Comparison of ENCODE assay signal across 2 cellular contexts in the genomic region with DNA sequence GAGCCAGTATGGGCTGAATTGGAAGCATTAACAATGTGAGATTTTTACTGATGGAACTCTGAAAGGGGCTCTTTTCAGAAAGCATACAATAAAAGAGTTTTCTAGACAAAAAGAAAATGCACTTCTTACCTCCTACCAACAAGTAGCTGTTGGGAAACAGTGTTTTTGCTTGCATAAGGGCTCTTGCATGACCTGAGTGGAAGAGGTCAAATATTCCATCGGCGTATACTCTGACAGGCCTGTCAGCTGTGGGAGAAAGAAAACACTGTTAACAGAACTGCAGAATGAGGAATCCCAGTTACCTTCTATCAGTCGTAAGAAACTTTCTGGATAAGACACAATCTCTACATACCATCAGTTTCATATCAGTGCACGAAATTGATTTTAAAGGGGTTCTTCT.
TF ChIP-seq lines count a peak whose summit lies in the region.

No MANE protein-coding gene starts in this region.

TF ChIP-seq in GM12878, 131 proteins besides CTCF, POLR2A, EP300 and RAD21 (continued from another document):
- TF ChIP-seq, protein P1, sequence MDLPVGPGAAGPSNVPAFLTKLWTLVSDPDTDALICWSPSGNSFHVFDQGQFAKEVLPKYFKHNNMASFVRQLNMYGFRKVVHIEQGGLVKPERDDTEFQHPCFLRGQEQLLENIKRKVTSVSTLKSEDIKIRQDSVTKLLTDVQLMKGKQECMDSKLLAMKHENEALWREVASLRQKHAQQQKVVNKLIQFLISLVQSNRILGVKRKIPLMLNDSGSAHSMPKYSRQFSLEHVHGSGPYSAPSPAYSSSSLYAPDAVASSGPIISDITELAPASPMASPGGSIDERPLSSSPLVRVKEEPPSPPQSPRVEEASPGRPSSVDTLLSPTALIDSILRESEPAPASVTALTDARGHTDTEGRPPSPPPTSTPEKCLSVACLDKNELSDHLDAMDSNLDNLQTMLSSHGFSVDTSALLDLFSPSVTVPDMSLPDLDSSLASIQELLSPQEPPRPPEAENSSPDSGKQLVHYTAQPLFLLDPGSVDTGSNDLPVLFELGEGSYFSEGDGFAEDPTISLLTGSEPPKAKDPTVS (IDR thresholded peaks at IDR 0.05; ENCODE audit: low read depth, low read length) = no peak
- TF ChIP-seq WRNIP1 (IDR thresholded peaks at IDR 0.05; ENCODE audit: borderline replicate concordance, low read depth, low read length) (no peak), HDAC2 (IDR thresholded peaks at IDR 0.05) (no peak), RB1 (IDR thresholded peaks at IDR 0.05; ENCODE audit: borderline replicate concordance) (no peak)

TF ChIP-seq in HepG2, 621 proteins besides CTCF, POLR2A, EP300 and RAD21 (continued from another document):
- TF ChIP-seq, protein P2, sequence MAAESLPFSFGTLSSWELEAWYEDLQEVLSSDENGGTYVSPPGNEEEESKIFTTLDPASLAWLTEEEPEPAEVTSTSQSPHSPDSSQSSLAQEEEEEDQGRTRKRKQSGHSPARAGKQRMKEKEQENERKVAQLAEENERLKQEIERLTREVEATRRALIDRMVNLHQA (CRISPR knock-in tag; IDR thresholded peaks at IDR 0.05) = no peak
- TF ChIP-seq MAFF (IDR thresholded peaks at IDR 0.05; ENCODE audit: low read depth, low read length) (peak; percentile 15; the same call in 1 of the 2 replicates), GATA4 (IDR thresholded peaks at IDR 0.05; ENCODE audit: borderline replicate concordance, low read depth) (no peak), ZNF772 (CRISPR knock-in tag; IDR thresholded peaks at IDR 0.05) (no peak), TBX2 (CRISPR knock-in tag; IDR thresholded peaks at IDR 0.05; ENCODE audit: borderline replicate concordance) (no peak), ZNF367 (CRISPR knock-in tag; IDR thresholded peaks at IDR 0.05; ENCODE audit: borderline replicate concordance) (no peak), SSRP1 (CRISPR knock-in tag; IDR thresholded peaks at IDR 0.05) (no peak), HOXA7 (CRISPR knock-in tag; IDR thresholded peaks at IDR 0.05) (no peak), ZNF331 (CRISPR knock-in tag; IDR thresholded peaks at IDR 0.05) (no peak), ZNF317 (CRISPR knock-in tag; IDR thresholded peaks at IDR 0.05) (0 out of 2 replicates have a peak, but pooled peaks have one; percentile 55), PCBP1 (IDR thresholded peaks at IDR 0.05; ENCODE audit: borderline replicate concordance, low read depth, low read length) (no peak), ZSCAN9 (CRISPR knock-in tag; IDR thresholded peaks at IDR 0.05; ENCODE audit: borderline replicate concordance) (no peak), SCMH1 (CRISPR knock-in tag; IDR thresholded peaks at IDR 0.05; ENCODE audit: borderline replicate concordance) (no peak), TGIF2 (CRISPR knock-in tag; IDR thresholded peaks at IDR 0.05) (no peak), RARA (CRISPR knock-in tag; IDR thresholded peaks at IDR 0.05) (peak; percentile 42; the same call in 1 of the 2 replicates), NONO (IDR thresholded peaks at IDR 0.05) (no peak), NONO (CRISPR knock-in tag; conservative IDR thresholded peaks at IDR 0.05) (no peak), MZF1 (CRISPR knock-in tag; IDR thresholded peaks at IDR 0.05; ENCODE audit: borderline replicate concordance) (no peak), MAFK (conservative IDR thresholded peaks at IDR 0.05 in 1 of 2, IDR thresholded peaks at IDR 0.05 in 1 of 2; ENCODE audit: low read length in 2 of 2) (0 out of 4 replicates have a peak, but pooled peaks of 1 of the 2 experiments have one; percentile 0), CEBPB (IDR thresholded peaks at IDR 0.05; ENCODE audit: borderline replicate concordance, low read depth, low read length) (peak; percentile 73; the same call in 1 of the 2 replicates), SRY (CRISPR knock-in tag; IDR thresholded peaks at IDR 0.05) (no peak), ZNF839 (CRISPR knock-in tag; IDR thresholded peaks at IDR 0.05; ENCODE audit: borderline replicate concordance) (no peak), ZKSCAN5 (CRISPR knock-in tag; IDR thresholded peaks at IDR 0.05) (no peak), YEATS2 (CRISPR knock-in tag; IDR thresholded peaks at IDR 0.05; ENCODE audit: borderline replicate concordance) (no peak), SAP130 (CRISPR knock-in tag; IDR thresholded peaks at IDR 0.05; ENCODE audit: low read depth) (0 out of 2 replicates have a peak, but pooled peaks have one; percentile 28), ZNF180 (CRISPR knock-in tag; IDR thresholded peaks at IDR 0.05; ENCODE audit: borderline replicate concordance, low read depth) (no peak), NFKBIZ (CRISPR knock-in tag; IDR thresholded peaks at IDR 0.05) (no peak), NR2F6 (IDR thresholded peaks at IDR 0.05) (peak; percentile 63), NR2F6 (CRISPR knock-in tag; IDR thresholded peaks at IDR 0.05) (peak; percentile 49; the same call in 1 of the 2 replicates), RXRB (CRISPR knock-in tag; IDR thresholded peaks at IDR 0.05; ENCODE audit: borderline replicate concordance) (peak; percentile 40; the same call in 1 of the 2 replicates), ZFP41 (CRISPR knock-in tag; IDR thresholded peaks at IDR 0.05; ENCODE audit: borderline replicate concordance) (no peak), TCF7 (IDR thresholded peaks at IDR 0.05; ENCODE audit: low read depth) (no peak), PAF1 (CRISPR knock-in tag; IDR thresholded peaks at IDR 0.05) (no peak), MAFG (CRISPR knock-in tag; IDR thresholded peaks at IDR 0.05) (no peak), CCAR2 (optimal IDR thresholded peaks at IDR 0.05; ENCODE audit: low read depth, low read length) (no peak), PHF8 (CRISPR knock-in tag; IDR thresholded peaks at IDR 0.05) (no peak)
- TF ChIP-seq, protein P3, sequence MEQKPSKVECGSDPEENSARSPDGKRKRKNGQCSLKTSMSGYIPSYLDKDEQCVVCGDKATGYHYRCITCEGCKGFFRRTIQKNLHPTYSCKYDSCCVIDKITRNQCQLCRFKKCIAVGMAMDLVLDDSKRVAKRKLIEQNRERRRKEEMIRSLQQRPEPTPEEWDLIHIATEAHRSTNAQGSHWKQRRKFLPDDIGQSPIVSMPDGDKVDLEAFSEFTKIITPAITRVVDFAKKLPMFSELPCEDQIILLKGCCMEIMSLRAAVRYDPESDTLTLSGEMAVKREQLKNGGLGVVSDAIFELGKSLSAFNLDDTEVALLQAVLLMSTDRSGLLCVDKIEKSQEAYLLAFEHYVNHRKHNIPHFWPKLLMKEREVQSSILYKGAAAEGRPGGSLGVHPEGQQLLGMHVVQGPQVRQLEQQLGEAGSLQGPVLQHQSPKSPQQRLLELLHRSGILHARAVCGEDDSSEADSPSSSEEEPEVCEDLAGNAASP (CRISPR knock-in tag; IDR thresholded peaks at IDR 0.05; ENCODE audit: borderline replicate concordance) = peak; percentile 48; the same call in 1 of the 2 replicates
- TF ChIP-seq, protein P4, sequence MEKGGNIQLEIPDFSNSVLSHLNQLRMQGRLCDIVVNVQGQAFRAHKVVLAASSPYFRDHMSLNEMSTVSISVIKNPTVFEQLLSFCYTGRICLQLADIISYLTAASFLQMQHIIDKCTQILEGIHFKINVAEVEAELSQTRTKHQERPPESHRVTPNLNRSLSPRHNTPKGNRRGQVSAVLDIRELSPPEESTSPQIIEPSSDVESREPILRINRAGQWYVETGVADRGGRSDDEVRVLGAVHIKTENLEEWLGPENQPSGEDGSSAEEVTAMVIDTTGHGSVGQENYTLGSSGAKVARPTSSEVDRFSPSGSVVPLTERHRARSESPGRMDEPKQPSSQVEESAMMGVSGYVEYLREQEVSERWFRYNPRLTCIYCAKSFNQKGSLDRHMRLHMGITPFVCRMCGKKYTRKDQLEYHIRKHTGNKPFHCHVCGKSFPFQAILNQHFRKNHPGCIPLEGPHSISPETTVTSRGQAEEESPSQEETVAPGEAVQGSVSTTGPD (CRISPR knock-in tag; IDR thresholded peaks at IDR 0.05) = no peak
- TF ChIP-seq, protein P5, sequence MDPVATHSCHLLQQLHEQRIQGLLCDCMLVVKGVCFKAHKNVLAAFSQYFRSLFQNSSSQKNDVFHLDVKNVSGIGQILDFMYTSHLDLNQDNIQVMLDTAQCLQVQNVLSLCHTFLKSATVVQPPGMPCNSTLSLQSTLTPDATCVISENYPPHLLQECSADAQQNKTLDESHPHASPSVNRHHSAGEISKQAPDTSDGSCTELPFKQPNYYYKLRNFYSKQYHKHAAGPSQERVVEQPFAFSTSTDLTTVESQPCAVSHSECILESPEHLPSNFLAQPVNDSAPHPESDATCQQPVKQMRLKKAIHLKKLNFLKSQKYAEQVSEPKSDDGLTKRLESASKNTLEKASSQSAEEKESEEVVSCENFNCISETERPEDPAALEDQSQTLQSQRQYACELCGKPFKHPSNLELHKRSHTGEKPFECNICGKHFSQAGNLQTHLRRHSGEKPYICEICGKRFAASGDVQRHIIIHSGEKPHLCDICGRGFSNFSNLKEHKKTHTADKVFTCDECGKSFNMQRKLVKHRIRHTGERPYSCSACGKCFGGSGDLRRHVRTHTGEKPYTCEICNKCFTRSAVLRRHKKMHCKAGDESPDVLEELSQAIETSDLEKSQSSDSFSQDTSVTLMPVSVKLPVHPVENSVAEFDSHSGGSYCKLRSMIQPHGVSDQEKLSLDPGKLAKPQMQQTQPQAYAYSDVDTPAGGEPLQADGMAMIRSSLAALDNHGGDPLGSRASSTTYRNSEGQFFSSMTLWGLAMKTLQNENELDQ (CRISPR knock-in tag; IDR thresholded peaks at IDR 0.05; ENCODE audit: borderline replicate concordance) = no peak
- TF ChIP-seq, protein P6, sequence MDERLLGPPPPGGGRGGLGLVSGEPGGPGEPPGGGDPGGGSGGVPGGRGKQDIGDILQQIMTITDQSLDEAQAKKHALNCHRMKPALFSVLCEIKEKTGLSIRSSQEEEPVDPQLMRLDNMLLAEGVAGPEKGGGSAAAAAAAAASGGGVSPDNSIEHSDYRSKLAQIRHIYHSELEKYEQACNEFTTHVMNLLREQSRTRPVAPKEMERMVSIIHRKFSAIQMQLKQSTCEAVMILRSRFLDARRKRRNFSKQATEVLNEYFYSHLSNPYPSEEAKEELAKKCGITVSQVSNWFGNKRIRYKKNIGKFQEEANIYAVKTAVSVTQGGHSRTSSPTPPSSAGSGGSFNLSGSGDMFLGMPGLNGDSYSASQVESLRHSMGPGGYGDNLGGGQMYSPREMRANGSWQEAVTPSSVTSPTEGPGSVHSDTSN (CRISPR knock-in tag; IDR thresholded peaks at IDR 0.05) = no peak
- TF ChIP-seq, protein P7, sequence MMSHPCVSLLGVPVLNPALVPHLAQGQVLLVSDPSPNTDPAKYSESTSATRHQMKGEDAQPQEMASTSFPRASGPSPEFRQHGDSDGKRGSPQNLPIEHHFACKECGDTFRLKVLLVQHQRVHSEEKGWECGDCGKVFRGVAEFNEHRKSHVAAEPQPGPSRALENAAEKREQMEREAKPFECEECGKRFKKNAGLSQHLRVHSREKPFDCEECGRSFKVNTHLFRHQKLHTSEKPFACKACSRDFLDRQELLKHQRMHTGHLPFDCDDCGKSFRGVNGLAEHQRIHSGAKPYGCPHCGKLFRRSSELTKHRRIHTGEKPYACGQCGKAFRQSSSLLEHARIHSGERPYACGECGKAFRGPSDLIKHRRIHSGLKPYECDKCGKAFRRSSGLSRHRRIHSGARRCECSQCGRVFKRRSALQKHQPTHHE (CRISPR knock-in tag; IDR thresholded peaks at IDR 0.05; ENCODE audit: borderline replicate concordance) = no peak
- TF ChIP-seq, protein P8, sequence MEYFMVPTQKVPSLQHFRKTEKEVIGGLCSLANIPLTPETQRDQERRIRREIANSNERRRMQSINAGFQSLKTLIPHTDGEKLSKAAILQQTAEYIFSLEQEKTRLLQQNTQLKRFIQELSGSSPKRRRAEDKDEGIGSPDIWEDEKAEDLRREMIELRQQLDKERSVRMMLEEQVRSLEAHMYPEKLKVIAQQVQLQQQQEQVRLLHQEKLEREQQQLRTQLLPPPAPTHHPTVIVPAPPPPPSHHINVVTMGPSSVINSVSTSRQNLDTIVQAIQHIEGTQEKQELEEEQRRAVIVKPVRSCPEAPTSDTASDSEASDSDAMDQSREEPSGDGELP (IDR thresholded peaks at IDR 0.05; ENCODE audit: borderline replicate concordance, low read depth) = peak; percentile 58; the same call in 1 of the 2 replicates
